In genomic region chr1:167721617-167722151, GRCh38 we compare ENCODE assay signal across 8 cellular contexts. TPM values are rescaled to one million over a fixed set of nuclear protein-coding genes. Genes with fewer than 3 reads are reported as not detected.
A peak's percentile ranks its signal among the peaks of the same experiment; 100 is the strongest.
DNase-seq lines count a peak whose midpoint lies in the region; ATAC-seq, FAIRE-seq and TF ChIP-seq lines count a peak whose summit lies in the region.

Gene MPZL1 (plus strand): TSS chr1:167721982. CDS start chr1:167722152, 170 bp downstream.

- no peaks in the 10 kb centered on the region for H3K27me3 ChIP-seq in bronchial epithelial cell (ENCODE audit: control insufficient read depth, insufficient read depth, low read length)

- H3K4me3 ChIP-seq in AG04449 (ENCODE audit: low read depth, low read length): peak within 1 kb of the TSS; percentile 77
- H3K4me3 ChIP-seq in bronchial epithelial cell (ENCODE audit: low read depth, low read length): peak within 1 kb of the TSS; percentile 69

- POLR2A ChIA-PET in AG04449 (lab: Yijun Ruan, JAX): interaction anchor here (0.6 to 1.3 kb wide), 7 partner anchors 8 to 438 kb away, joined by 3 to 5 read pairs (median 3); partner anchors contain the start of gene MPC2
- POLR2A ChIA-PET in WTC11 (lab: Charles Lee): no interaction called here

- peaks cover 5% of the 10 kb centered on the region; the same call in 1 of the 2 replicates for H3K36me3 Mint-ChIP-seq in WTC11
- H3K36me3 Mint-ChIP-seq in immature natural killer cell: peaks cover 0 to 10% (median 0%) of the 10 kb centered on the region in 3 donors

- no peaks in the 10 kb centered on the region for H3K9me3 Mint-ChIP-seq in WTC11
- no peaks in the 10 kb centered on the region for H3K9me3 Mint-ChIP-seq in immature natural killer cell

- peaks cover 57% of the 10 kb centered on the region for H3K4me1 Mint-ChIP-seq in WTC11
- peaks cover 22 to 29% of the 10 kb centered on the region in 2 donors for H3K4me1 Mint-ChIP-seq in immature natural killer cell

- ATAC-seq in GM18868 (IDR thresholded peaks at IDR 0.05; ENCODE audit: unreplicated experiment) (peak; percentile 87), HG03103 (IDR thresholded peaks at IDR 0.05; ENCODE audit: low read depth, unreplicated experiment) (peak; percentile 83), WTC11 (peak; percentile 93)

- no peak for TF ChIP-seq CTCF in AG04449 (IDR thresholded peaks at IDR 0.05; ENCODE audit: insufficient read depth, low read length, missing control alignments)
- no peak for TF ChIP-seq CTCF in WTC11 (IDR thresholded peaks at IDR 0.05)
- no peak for TF ChIP-seq CTCF in bronchial epithelial cell (IDR thresholded peaks at IDR 0.05; ENCODE audit: insufficient read depth, low read length, severe bottlenecking)

- H3K27ac Mint-ChIP-seq in WTC11 (peak within 1 kb of the TSS; percentile 12), immature natural killer cell (peak within 1 kb of the TSS; percentile 68 to 88 (median 76))

- H3K4me3 Mint-ChIP-seq in WTC11: peak within 1 kb of the TSS; percentile 81
- H3K4me3 Mint-ChIP-seq in immature natural killer cell: peak within 1 kb of the TSS; percentile 90 to 98 (median 96)

- CTCF ChIA-PET in AG04449 (lab: Yijun Ruan, JAX): interaction anchor here (0.8 to 1.2 kb wide), 2 partner anchors 38 to 76 kb away, joined by 3 to 5 read pairs; no protein-coding TSS in a partner anchor
- CTCF ChIA-PET in WTC11 (lab: Charles Lee): interaction anchor here (0.9 to 1.3 kb wide), 4 partner anchors 75 to 501 kb away, joined by 3 to 4 read pairs (median 4); partner anchors contain the start of gene POU2F1

- FAIRE-seq in bronchial epithelial cell (lab: Jason Lieb, UNC): no peak

- DNase-seq in AG04449 (ENCODE audit: low read depth, low spot score): peak; percentile 72
- DNase-seq in NCI-H2196 (lab: John Stamatoyannopoulos, UW; ENCODE audit: unreplicated experiment): peak; percentile 89
- DNase-seq in WTC11 (ENCODE audit: low spot score): peak; percentile 91
- DNase-seq in bronchial epithelial cell (ENCODE audit: low read depth): peak; percentile 80
- peak; percentile 92 to 94 (median 93) for DNase-seq in immature natural killer cell
- DNase-seq in smooth muscle cell of the brain vasculature (ENCODE audit: low read depth, low spot score): peak; percentile 78

- H3K27me3 Mint-ChIP-seq in WTC11 (ENCODE audit: low read depth): no peaks in the 10 kb centered on the region
- H3K27me3 Mint-ChIP-seq in immature natural killer cell (ENCODE audit: low read depth in 3 of 3): peaks cover 2 to 15% (median 5%) of the 10 kb centered on the region in 3 donors

- H3K36me3 ChIP-seq in bronchial epithelial cell (ENCODE audit: control insufficient read depth, insufficient read depth, low read length): no peaks in the 10 kb centered on the region

TF ChIP-seq in WTC11, 78 proteins besides CTCF, POLR2A, EP300 and RAD21 (continues in another document):
- TF ChIP-seq ZNF532 (CRISPR knock-in tag; IDR thresholded peaks at IDR 0.05; ENCODE audit: borderline replicate concordance) (no peak), E2F5 (CRISPR knock-in tag; IDR thresholded peaks at IDR 0.05) (0 out of 2 replicates have a peak, but pooled peaks have one; percentile 8), CREB1 (CRISPR knock-in tag; IDR thresholded peaks at IDR 0.05) (no peak), CBFB (CRISPR knock-in tag; IDR thresholded peaks at IDR 0.05; ENCODE audit: low read depth) (no peak), PRDM15 (CRISPR knock-in tag; IDR thresholded peaks at IDR 0.05) (no peak), NFE2L1 (CRISPR knock-in tag; IDR thresholded peaks at IDR 0.05) (peak; percentile 31; the same call in 1 of the 2 replicates), ZNF138 (CRISPR knock-in tag; conservative IDR thresholded peaks at IDR 0.05) (no peak), ZNF416 (CRISPR knock-in tag; IDR thresholded peaks at IDR 0.05) (no peak)
- TF ChIP-seq, protein P1, sequence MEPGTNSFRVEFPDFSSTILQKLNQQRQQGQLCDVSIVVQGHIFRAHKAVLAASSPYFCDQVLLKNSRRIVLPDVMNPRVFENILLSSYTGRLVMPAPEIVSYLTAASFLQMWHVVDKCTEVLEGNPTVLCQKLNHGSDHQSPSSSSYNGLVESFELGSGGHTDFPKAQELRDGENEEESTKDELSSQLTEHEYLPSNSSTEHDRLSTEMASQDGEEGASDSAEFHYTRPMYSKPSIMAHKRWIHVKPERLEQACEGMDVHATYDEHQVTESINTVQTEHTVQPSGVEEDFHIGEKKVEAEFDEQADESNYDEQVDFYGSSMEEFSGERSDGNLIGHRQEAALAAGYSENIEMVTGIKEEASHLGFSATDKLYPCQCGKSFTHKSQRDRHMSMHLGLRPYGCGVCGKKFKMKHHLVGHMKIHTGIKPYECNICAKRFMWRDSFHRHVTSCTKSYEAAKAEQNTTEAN (CRISPR knock-in tag; IDR thresholded peaks at IDR 0.05): no peak
- TF ChIP-seq, protein P2, sequence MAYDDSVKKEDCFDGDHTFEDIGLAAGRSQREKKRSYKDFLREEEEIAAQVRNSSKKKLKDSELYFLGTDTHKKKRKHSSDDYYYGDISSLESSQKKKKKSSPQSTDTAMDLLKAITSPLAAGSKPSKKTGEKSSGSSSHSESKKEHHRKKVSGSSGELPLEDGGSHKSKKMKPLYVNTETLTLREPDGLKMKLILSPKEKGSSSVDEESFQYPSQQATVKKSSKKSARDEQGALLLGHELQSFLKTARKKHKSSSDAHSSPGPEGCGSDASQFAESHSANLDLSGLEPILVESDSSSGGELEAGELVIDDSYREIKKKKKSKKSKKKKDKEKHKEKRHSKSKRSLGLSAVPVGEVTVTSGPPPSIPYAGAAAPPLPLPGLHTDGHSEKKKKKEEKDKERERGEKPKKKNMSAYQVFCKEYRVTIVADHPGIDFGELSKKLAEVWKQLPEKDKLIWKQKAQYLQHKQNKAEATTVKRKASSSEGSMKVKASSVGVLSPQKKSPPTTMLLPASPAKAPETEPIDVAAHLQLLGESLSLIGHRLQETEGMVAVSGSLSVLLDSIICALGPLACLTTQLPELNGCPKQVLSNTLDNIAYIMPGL (CRISPR knock-in tag; IDR thresholded peaks at IDR 0.05): no peak

RNA-seq across cellular contexts. Expression of gene MPZL1, which starts in this region (rescaled TPM):
- total RNA-seq in WTC11 (2021): 71.7 to 74.1 TPM (median 72.3 TPM) in 3 replicates
- total RNA-seq in bronchial epithelial cell: 69.8 and 95.6 TPM in 2 replicates
- polyA plus RNA-seq in immature natural killer cell: 10 to 100 TPM in 2 of 3 donors, 1 to 10 TPM in 1; 6.8 to 14.3 (median 12.1) TPM

Comparison
In these comparisons a context has a peak if more than half of its experiments do, and no peak if none do; other contexts are left out.
1. Peak in every context shown above with its lines: DNase-seq, ATAC-seq and H3K4me3 ChIP-seq.